In genomic region chr11:45333506-45333971, GRCh38 we compare ENCODE assay signal across 8 cellular contexts. TPM values are rescaled to one million over a fixed set of nuclear protein-coding genes. Genes with fewer than 3 reads are reported as not detected.
DNase-seq lines count a peak whose midpoint lies in the region; ATAC-seq and TF ChIP-seq lines count a peak whose summit lies in the region.
"Had no signal": no experiment of that assay in that cellular context is flagged by ENCODE, and none has a peak within 500 bp of the region (broad histone marks: within the 10 kb centered on the region; RNA-seq: fewer than 3 reads in every experiment).

No MANE protein-coding gene starts in this region.

- H3K27me3 ChIP-seq in gastroesophageal sphincter (peaks cover 8% of the 10 kb centered on the region), spleen (replicated peaks in 1 of 7) (peaks cover 0 to 7% (median 0%) of the 10 kb centered on the region in 7 donors)

- H3K4me1 ChIP-seq in gastroesophageal sphincter (peaks cover 0 to 19% (median 3%) of the 10 kb centered on the region in 3 donors), spleen (peaks cover 0 to 12% (median 7%) of the 10 kb centered on the region in 6 donors)

- H3K27ac ChIP-seq in gastroesophageal sphincter (peak overlapping the region in 2 of 4 donors; percentile 18 to 54), spleen (peak overlapping the region in 7 of 8 donors; percentile 45 to 77 (median 67))
- H3K27ac ChIP-seq: HL-60 had no signal

- no peak for TF ChIP-seq CTCF in HFF-Myc (IDR thresholded peaks at IDR 0.05; ENCODE audit: low read depth, low read length, missing control alignments)
- no peak for TF ChIP-seq CTCF in gastroesophageal sphincter (IDR thresholded peaks at IDR 0.05)
- no peak for TF ChIP-seq CTCF in spleen (IDR thresholded peaks at IDR 0.05 in 8 of 11, conservative IDR thresholded peaks at IDR 0.05 in 3 of 11)

- peak; percentile 11 for DNase-seq in HFF-Myc (ENCODE audit: extremely low read depth, low read depth)
- peak; percentile 12 for DNase-seq in RKO (ENCODE audit: low spot score)
- no peak for DNase-seq in spleen
- DNase-seq in mucosa of gallbladder (ENCODE audit: low spot score), result no peak
- no peak for DNase-seq in T-helper 1 cell

- TF ChIP-seq EP300 in gastroesophageal sphincter (IDR thresholded peaks at IDR 0.05), result no peak

- no peak for TF ChIP-seq POLR2A in gastroesophageal sphincter (IDR thresholded peaks at IDR 0.05)
- TF ChIP-seq POLR2A in spleen (IDR thresholded peaks at IDR 0.05), result no peak

- H3K36me3 ChIP-seq in gastroesophageal sphincter, result no peaks in the 10 kb centered on the region
- no peaks in the 10 kb centered on the region for H3K36me3 ChIP-seq in spleen

- ATAC-seq in gastroesophageal sphincter (peak; percentile 49), HG02852 (IDR thresholded peaks at IDR 0.05; ENCODE audit: unreplicated experiment) (no peak)

- intact Hi-C loops in spleen (cut with DNase I; ENCODE audit: low total_unique reads), result loop anchor here (2.0 to 10.0 kb wide), 2 partner anchors 223 to 409 kb away; no protein-coding TSS in a partner anchor

- H3K9me3 ChIP-seq in gastroesophageal sphincter (no peaks in the 10 kb centered on the region), spleen (no peaks in the 10 kb centered on the region)

- H3K4me3 ChIP-seq in HFF-Myc (replicated peaks; ENCODE audit: low read depth, low read length), result no peak overlapping the region
- peak overlapping the region in 1 of 2 donors; percentile 6 for H3K4me3 ChIP-seq in gastroesophageal sphincter
- peak overlapping the region in 2 of 8 donors; percentile 5 to 41 for H3K4me3 ChIP-seq in spleen

- 9 to 23% methylated on average over 4 to 6 of the region's 8 CpGs for WGBS in gastroesophageal sphincter (ENCODE audit: low coverage in 1 of 2), 2 donors
- 42 to 63% (median 57%) methylated on average over 8 of the region's 8 CpGs for WGBS in spleen, 5 donors

RNA-seq across cellular contexts. Expression of gene SYT13, which starts 47.4 kb away (rescaled TPM):
- total RNA-seq in gastroesophageal sphincter, result 1 to 10 TPM in 1 of 4 donors, under 1 TPM in 2, not detected in 1; 0.19 to 1.3 (median 0.67) TPM
- under 1 TPM in 5 of 7 donors, not detected in 2; 0.03 to 0.64 (median 0.28) TPM for total RNA-seq in spleen
- polyA plus RNA-seq in spleen, result under 1 TPM; 0.02 to 0.11 (median 0.03) TPM
- total RNA-seq in mucosa of gallbladder, result 154 TPM

Comparison
In these comparisons a context has a peak if more than half of its experiments do, and no peak if none do; other contexts are left out.
1. DNase-seq: peak in HFF-Myc (single experiment) and RKO (single experiment); none in spleen (single experiment), mucosa of gallbladder (single experiment) and T-helper 1 cell (0 of 5).
2. RNA of gene SYT13, which starts 47.4 kb away (total RNA-seq): 154 TPM in mucosa of gallbladder (single experiment); 0.19 to 1.3 TPM in gastroesophageal sphincter and 0.03 to 0.64 TPM in spleen; every median in the first group is over 10 times any median in the second.